1 cellular context compared by ENCODE assay signal in genomic region chr5:126188804-126189203, GRCh38.
TF ChIP-seq lines count a peak whose summit lies in the region.

No MANE protein-coding gene starts in this region.

TF ChIP-seq in GM12878, 131 proteins besides CTCF, POLR2A, EP300 and RAD21:
- TF ChIP-seq E2F4 (IDR thresholded peaks at IDR 0.05; ENCODE audit: low read depth, low read length) (no peak), BCL3 (IDR thresholded peaks at IDR 0.05; ENCODE audit: borderline replicate concordance, insufficient read depth, low read depth, low read length, poor library complexity, severe bottlenecking) (peak; percentile 64), MAX (IDR thresholded peaks at IDR 0.05; ENCODE audit: low read depth, low read length) (no peak), ZNF207 (IDR thresholded peaks at IDR 0.05; ENCODE audit: borderline replicate concordance) (no peak)
TF ChIP-seq in GM12878: peak in this region for 1.
